Comparison of ENCODE assay signal across 1 cellular context in the genomic region with DNA sequence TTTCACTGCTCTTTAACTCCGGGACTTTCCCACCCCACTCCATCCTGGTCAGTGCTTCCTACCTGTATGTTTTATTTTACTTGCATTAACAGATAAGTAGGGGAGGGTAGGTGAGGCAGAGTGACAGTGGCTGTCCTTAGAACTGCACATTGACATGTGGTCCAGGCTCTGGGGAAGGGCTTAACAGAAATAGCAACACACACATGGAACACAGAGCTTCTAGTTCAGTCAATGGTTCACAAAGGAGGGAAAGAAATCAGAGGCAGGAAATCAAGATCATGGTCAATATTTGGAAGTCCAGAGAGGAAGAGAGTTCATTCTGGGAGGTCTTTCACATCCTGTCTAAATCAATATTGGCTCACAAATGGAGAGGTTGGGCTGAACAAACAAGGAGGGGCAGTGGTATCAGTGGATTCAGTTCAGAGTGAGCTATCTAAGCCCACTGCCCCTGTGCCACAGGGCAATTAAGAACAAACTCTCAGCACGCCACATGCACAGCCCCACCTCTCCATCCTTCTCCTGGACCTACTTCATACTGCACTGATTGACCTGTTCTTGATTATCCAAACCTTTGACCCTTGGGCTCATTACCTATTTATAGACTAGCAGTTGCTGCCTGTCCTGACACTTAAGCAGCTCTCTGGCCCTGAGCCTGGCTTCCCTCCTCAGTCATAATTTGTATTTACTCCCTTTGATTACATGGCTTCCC.
TF ChIP-seq lines count a peak whose summit lies in the region.

No MANE protein-coding gene starts in this region.

TF ChIP-seq in GM23338, 12 proteins besides CTCF, POLR2A, EP300 and RAD21:
- TF ChIP-seq EZH2 (IDR thresholded peaks at IDR 0.05; ENCODE audit: low read depth, unreplicated experiment) (no peak), JUNB (IDR thresholded peaks at IDR 0.05; ENCODE audit: unreplicated experiment) (no peak), STAT1 (IDR thresholded peaks at IDR 0.05; ENCODE audit: unreplicated experiment) (no peak), EZH2phosphoT487 (IDR thresholded peaks at IDR 0.05; ENCODE audit: unreplicated experiment) (no peak), ZNF331 (CRISPR knock-in tag; IDR thresholded peaks at IDR 0.05; ENCODE audit: low read depth) (no peak), ZNF114 (CRISPR knock-in tag; IDR thresholded peaks at IDR 0.05) (no peak), CREB1 (CRISPR knock-in tag; IDR thresholded peaks at IDR 0.05; ENCODE audit: low read depth) (no peak), NANOG (IDR thresholded peaks at IDR 0.05; ENCODE audit: borderline replicate concordance) (no peak), POLR2AphosphoS5 (IDR thresholded peaks at IDR 0.05; ENCODE audit: low read depth) (no peak)
- TF ChIP-seq, protein P1, sequence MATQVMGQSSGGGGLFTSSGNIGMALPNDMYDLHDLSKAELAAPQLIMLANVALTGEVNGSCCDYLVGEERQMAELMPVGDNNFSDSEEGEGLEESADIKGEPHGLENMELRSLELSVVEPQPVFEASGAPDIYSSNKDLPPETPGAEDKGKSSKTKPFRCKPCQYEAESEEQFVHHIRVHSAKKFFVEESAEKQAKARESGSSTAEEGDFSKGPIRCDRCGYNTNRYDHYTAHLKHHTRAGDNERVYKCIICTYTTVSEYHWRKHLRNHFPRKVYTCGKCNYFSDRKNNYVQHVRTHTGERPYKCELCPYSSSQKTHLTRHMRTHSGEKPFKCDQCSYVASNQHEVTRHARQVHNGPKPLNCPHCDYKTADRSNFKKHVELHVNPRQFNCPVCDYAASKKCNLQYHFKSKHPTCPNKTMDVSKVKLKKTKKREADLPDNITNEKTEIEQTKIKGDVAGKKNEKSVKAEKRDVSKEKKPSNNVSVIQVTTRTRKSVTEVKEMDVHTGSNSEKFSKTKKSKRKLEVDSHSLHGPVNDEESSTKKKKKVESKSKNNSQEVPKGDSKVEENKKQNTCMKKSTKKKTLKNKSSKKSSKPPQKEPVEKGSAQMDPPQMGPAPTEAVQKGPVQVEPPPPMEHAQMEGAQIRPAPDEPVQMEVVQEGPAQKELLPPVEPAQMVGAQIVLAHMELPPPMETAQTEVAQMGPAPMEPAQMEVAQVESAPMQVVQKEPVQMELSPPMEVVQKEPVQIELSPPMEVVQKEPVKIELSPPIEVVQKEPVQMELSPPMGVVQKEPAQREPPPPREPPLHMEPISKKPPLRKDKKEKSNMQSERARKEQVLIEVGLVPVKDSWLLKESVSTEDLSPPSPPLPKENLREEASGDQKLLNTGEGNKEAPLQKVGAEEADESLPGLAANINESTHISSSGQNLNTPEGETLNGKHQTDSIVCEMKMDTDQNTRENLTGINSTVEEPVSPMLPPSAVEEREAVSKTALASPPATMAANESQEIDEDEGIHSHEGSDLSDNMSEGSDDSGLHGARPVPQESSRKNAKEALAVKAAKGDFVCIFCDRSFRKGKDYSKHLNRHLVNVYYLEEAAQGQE (IDR thresholded peaks at IDR 0.05; ENCODE audit: unreplicated experiment), result no peak
- TF ChIP-seq, protein P2, sequence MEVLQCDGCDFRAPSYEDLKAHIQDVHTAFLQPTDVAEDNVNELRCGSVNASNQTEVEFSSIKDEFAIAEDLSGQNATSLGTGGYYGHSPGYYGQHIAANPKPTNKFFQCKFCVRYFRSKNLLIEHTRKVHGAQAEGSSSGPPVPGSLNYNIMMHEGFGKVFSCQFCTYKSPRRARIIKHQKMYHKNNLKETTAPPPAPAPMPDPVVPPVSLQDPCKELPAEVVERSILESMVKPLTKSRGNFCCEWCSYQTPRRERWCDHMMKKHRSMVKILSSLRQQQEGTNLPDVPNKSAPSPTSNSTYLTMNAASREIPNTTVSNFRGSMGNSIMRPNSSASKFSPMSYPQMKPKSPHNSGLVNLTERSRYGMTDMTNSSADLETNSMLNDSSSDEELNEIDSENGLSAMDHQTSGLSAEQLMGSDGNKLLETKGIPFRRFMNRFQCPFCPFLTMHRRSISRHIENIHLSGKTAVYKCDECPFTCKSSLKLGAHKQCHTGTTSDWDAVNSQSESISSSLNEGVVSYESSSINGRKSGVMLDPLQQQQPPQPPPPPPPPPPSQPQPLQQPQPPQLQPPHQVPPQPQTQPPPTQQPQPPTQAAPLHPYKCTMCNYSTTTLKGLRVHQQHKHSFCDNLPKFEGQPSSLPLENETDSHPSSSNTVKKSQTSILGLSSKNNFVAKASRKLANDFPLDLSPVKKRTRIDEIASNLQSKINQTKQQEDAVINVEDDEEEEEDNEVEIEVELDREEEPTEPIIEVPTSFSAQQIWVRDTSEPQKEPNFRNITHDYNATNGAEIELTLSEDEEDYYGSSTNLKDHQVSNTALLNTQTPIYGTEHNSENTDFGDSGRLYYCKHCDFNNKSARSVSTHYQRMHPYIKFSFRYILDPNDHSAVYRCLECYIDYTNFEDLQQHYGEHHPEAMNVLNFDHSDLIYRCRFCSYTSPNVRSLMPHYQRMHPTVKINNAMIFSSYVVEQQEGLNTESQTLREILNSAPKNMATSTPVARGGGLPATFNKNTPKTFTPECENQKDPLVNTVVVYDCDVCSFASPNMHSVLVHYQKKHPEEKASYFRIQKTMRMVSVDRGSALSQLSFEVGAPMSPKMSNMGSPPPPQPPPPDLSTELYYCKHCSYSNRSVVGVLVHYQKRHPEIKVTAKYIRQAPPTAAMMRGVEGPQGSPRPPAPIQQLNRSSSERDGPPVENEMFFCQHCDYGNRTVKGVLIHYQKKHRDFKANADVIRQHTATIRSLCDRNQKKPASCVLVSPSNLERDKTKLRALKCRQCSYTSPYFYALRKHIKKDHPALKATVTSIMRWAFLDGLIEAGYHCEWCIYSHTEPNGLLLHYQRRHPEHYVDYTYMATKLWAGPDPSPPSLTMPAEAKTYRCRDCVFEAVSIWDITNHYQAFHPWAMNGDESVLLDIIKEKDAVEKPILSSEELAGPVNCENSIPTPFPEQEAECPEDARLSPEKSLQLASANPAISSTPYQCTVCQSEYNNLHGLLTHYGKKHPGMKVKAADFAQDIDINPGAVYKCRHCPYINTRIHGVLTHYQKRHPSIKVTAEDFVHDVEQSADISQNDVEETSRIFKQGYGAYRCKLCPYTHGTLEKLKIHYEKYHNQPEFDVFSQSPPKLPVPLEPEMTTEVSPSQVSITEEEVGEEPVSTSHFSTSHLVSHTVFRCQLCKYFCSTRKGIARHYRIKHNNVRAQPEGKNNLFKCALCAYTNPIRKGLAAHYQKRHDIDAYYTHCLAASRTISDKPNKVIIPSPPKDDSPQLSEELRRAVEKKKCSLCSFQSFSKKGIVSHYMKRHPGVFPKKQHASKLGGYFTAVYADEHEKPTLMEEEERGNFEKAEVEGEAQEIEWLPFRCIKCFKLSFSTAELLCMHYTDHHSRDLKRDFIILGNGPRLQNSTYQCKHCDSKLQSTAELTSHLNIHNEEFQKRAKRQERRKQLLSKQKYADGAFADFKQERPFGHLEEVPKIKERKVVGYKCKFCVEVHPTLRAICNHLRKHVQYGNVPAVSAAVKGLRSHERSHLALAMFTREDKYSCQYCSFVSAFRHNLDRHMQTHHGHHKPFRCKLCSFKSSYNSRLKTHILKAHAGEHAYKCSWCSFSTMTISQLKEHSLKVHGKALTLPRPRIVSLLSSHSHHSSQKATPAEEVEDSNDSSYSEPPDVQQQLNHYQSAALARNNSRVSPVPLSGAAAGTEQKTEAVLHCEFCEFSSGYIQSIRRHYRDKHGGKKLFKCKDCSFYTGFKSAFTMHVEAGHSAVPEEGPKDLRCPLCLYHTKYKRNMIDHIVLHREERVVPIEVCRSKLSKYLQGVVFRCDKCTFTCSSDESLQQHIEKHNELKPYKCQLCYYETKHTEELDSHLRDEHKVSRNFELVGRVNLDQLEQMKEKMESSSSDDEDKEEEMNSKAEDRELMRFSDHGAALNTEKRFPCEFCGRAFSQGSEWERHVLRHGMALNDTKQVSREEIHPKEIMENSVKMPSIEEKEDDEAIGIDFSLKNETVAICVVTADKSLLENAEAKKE (CRISPR knock-in tag; IDR thresholded peaks at IDR 0.05), result no peak
- TF ChIP-seq, protein P3, sequence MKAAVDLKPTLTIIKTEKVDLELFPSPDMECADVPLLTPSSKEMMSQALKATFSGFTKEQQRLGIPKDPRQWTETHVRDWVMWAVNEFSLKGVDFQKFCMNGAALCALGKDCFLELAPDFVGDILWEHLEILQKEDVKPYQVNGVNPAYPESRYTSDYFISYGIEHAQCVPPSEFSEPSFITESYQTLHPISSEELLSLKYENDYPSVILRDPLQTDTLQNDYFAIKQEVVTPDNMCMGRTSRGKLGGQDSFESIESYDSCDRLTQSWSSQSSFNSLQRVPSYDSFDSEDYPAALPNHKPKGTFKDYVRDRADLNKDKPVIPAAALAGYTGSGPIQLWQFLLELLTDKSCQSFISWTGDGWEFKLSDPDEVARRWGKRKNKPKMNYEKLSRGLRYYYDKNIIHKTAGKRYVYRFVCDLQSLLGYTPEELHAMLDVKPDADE (IDR thresholded peaks at IDR 0.05), result no peak
